ENCODE assay signal across 8 cellular contexts in genomic region chr19:23395041-23395721, GRCh38. TPM values are rescaled to one million over a fixed set of nuclear protein-coding genes. Genes with fewer than 3 reads are reported as not detected.
DNase-seq lines count a peak whose midpoint lies in the region; TF ChIP-seq lines count a peak whose summit lies in the region.

TSS of gene ZNF91 (minus strand) at chr19:23395471. CDS start at chr19:23395354, 117 bp downstream.

- H3K36me3 Mint-ChIP-seq in progenitor cell of endocrine pancreas (ENCODE audit: insufficient read depth) = peaks cover 16% of the 10 kb centered on the region

- H3K27me3 Mint-ChIP-seq in progenitor cell of endocrine pancreas = no peaks in the 10 kb centered on the region

- peak within 1 kb of the TSS; percentile 86 for H3K4me3 ChIP-seq in left ventricle myocardium inferior

- intact Hi-C loops in T-helper 1 cell treated with Interleukin-12 subunit alpha and Interleukin-12 subunit beta and Interleukin-4 antibody, amounts not matched to agents 30 ng/mL and 1 ng/mL, for 36 hours (cut with micrococcal nuclease) = loop anchor here (1.0 to 2.0 kb wide), 7 partner anchors 121 to 692 kb away; partner anchors contain the start of genes ZNF254, ZNF675, ZNF681 and ZNF724
- intact Hi-C loops in left ventricle myocardium inferior (cut with micrococcal nuclease) = loop anchor here (10.0 kb wide), 1 partner anchor 140 kb away; the partner anchor contains the start of gene ZNF724

- no peaks in the 10 kb centered on the region for H3K36me3 ChIP-seq in left ventricle myocardium inferior

- H3K27me3 ChIP-seq in left ventricle myocardium inferior (ENCODE audit: low read depth) = no peaks in the 10 kb centered on the region

- peak; percentile 95 for DNase-seq in GM04504 (ENCODE audit: low read depth)
- no peak for DNase-seq in HEK293T (ENCODE audit: extremely low spot score)
- peak; percentile 83 for DNase-seq in NCI-H1048 (lab: John Stamatoyannopoulos, UW)
- peak; percentile 86 for DNase-seq in amniotic stem cell (lab: John Stamatoyannopoulos, UW)
- peak; percentile 94 for DNase-seq in left ventricle myocardium inferior
- peak; percentile 72 for DNase-seq in progenitor cell of endocrine pancreas (ENCODE audit: low spot score, unreplicated experiment)
- DNase-seq in ureter (ENCODE audit: low spot score) = peak; percentile 98

- H3K9me3 ChIP-seq in left ventricle myocardium inferior (replicated peaks) = no peaks in the 10 kb centered on the region

- no peaks in the 10 kb centered on the region for H3K9me3 Mint-ChIP-seq in progenitor cell of endocrine pancreas (ENCODE audit: low read depth)

- peak within 1 kb of the TSS; percentile 99 for H3K4me3 Mint-ChIP-seq in progenitor cell of endocrine pancreas (ENCODE audit: low read depth)

- H3K4me1 ChIP-seq in left ventricle myocardium inferior = peaks cover 55% of the 10 kb centered on the region

- H3K27ac Mint-ChIP-seq in progenitor cell of endocrine pancreas = peak within 1 kb of the TSS; percentile 100

- TF ChIP-seq CTCF in left ventricle myocardium inferior (IDR thresholded peaks at IDR 0.05; ENCODE audit: borderline replicate concordance) (no peak), progenitor cell of endocrine pancreas (IDR thresholded peaks at IDR 0.05; ENCODE audit: unreplicated experiment) (no peak)

- POLR2A ChIA-PET in HEK293T (lab: Yijun Ruan, JAX) = interaction anchor here (1.2 to 1.4 kb wide), 2 partner anchors 121 to 292 kb away, joined by 3 to 5 read pairs; partner anchors contain the start of gene ZNF675

- H3K4me1 Mint-ChIP-seq in progenitor cell of endocrine pancreas (ENCODE audit: low read depth) = peaks cover 30% of the 10 kb centered on the region

- CTCF ChIA-PET in HEK293T (lab: Yijun Ruan, JAX) = no interaction called here

- H3K27ac ChIP-seq in left ventricle myocardium inferior (replicated peaks) = peak within 1 kb of the TSS; percentile 97

TF ChIP-seq in HEK293T, 16 proteins besides CTCF, POLR2A, EP300 and RAD21:
- TF ChIP-seq PKNOX1 (IDR thresholded peaks at IDR 0.05) (peak; percentile 96), SP1 (IDR thresholded peaks at IDR 0.05) (no peak)

RNA-seq across cellular contexts. Expression of gene ZNF91, which starts in this region (rescaled TPM):
- 30.7 and 38.0 TPM in 2 replicates for total RNA-seq in T-helper 1 cell treated with Interleukin-12 subunit alpha and Interleukin-12 subunit beta and Interleukin-4 antibody, amounts not matched to agents 30 ng/mL and 1 ng/mL, for 36 hours
- total RNA-seq in left ventricle myocardium inferior (101 TPM), progenitor cell of endocrine pancreas (149 TPM in 2 replicates), ureter (256 TPM)
